Comparison of ENCODE assay signal across 11 cellular contexts in genomic region chr7:84647797-84648762, GRCh38.
A peak's percentile ranks its signal among the peaks of the same experiment; 100 is the strongest.
DNase-seq lines count a peak whose midpoint lies in the region; ATAC-seq, FAIRE-seq and TF ChIP-seq lines count a peak whose summit lies in the region.
"Had no signal": no experiment of that assay in that cellular context is flagged by ENCODE, and none has a peak within 500 bp of the region (broad histone marks: within the 10 kb centered on the region; RNA-seq: fewer than 3 reads in every experiment).

No MANE protein-coding gene starts in this region.

- in situ Hi-C loops in K562 (cut with MboI) = no loop called here

- CTCF ChIA-PET in A549 (lab: Yijun Ruan, JAX) (interaction anchor here (1.7 kb wide), 1 partner anchor 11 kb away, joined by 5 read pairs; no protein-coding TSS in a partner anchor), K562 (lab: Yijun Ruan, JAX; ENCODE audit: low intra/inter-chr PET ratio) (no interaction called here), WTC11 (lab: Charles Lee) (interaction anchor here (0.6 to 1.3 kb wide), 3 partner anchors 10 to 701 kb away, joined by 3 to 6 read pairs (median 5); no protein-coding TSS in a partner anchor)
- CTCF ChIA-PET in activated CD4-positive, alpha-beta T cell treated with anti-CD3 and anti-CD28 coated beads, Interleukin-2, amount 10 ng/mL, durations not matched to agents 7 days and 5 days (lab: Charles Lee) = no interaction called here

- FAIRE-seq in A549 (lab: Jason Lieb, UNC) = no peak
- no peak for FAIRE-seq in K562 (lab: Jason Lieb, UNC)
- FAIRE-seq: H1 had no signal

- TF ChIP-seq RAD21 in A549 (conservative IDR thresholded peaks at IDR 0.05 in 1 of 2, IDR thresholded peaks at IDR 0.05 in 1 of 2) = no peak
- TF ChIP-seq RAD21 in K562 (CRISPR knock-in tag; conservative IDR thresholded peaks at IDR 0.05 in 1 of 2, IDR thresholded peaks at IDR 0.05 in 1 of 2) = no peak

- BruUV-seq in K562 (replicated peaks; lab: Mats Ljungman, UMichigan) = no TSS peak

- no peak overlapping the region for H3K27ac ChIP-seq in A549
- H3K27ac ChIP-seq in K562 (ENCODE audit: extremely low read depth, low read depth, low read length) = no peak overlapping the region

- H3K27me3 ChIP-seq in K562 (ENCODE audit: control insufficient read depth in 2 of 2, insufficient read depth in 2 of 2, low read length in 2 of 2) = no peaks in the 10 kb centered on the region
- H3K27me3 ChIP-seq: BE2C had no signal

- no peak overlapping the region for H3K27ac Mint-ChIP-seq in activated CD4-positive, alpha-beta T cell treated with anti-CD3 and anti-CD28 coated beads, Interleukin-2, amount 10 ng/mL, durations not matched to agents 7 days and 5 days
- H3K27ac Mint-ChIP-seq in WTC11 = no peak overlapping the region

- H3K9me3 ChIP-seq in A549 (no peaks in the 10 kb centered on the region), K562 (replicated peaks; ENCODE audit: control insufficient read depth, insufficient read depth, low read depth, low read length) (no peaks in the 10 kb centered on the region)
- H3K9me3 ChIP-seq: BE2C had no signal

- H3K36me3 ChIP-seq in K562 (ENCODE audit: control insufficient read depth, insufficient read depth, low read length) = no peaks in the 10 kb centered on the region
- H3K36me3 ChIP-seq: BE2C had no signal

- no peak overlapping the region for H2AFZ ChIP-seq in K562 (ENCODE audit: low read depth, low read length)

- H3K4me1 Mint-ChIP-seq in activated CD4-positive, alpha-beta T cell treated with anti-CD3 and anti-CD28 coated beads, Interleukin-2, amount 10 ng/mL, durations not matched to agents 7 days and 5 days = no peaks in the 10 kb centered on the region
- H3K4me1 Mint-ChIP-seq in WTC11 = peaks cover 6% of the 10 kb centered on the region
- no peaks in the 10 kb centered on the region for H3K4me1 Mint-ChIP-seq in activated T-cell treated with anti-CD3 and anti-CD28 coated beads, Interleukin-2, amount 50 U/mL, for 4 hours (ENCODE audit: low read depth)

- no peaks in the 10 kb centered on the region for H3K9me3 Mint-ChIP-seq in activated CD4-positive, alpha-beta T cell treated with anti-CD3 and anti-CD28 coated beads, Interleukin-2, amount 10 ng/mL, durations not matched to agents 7 days and 5 days
- no peaks in the 10 kb centered on the region for H3K9me3 Mint-ChIP-seq in WTC11
- H3K9me3 Mint-ChIP-seq in activated T-cell treated with anti-CD3 and anti-CD28 coated beads, Interleukin-2, amount 50 U/mL, for 4 hours = no peaks in the 10 kb centered on the region

- H3K27me3 Mint-ChIP-seq in activated CD4-positive, alpha-beta T cell treated with anti-CD3 and anti-CD28 coated beads, Interleukin-2, amount 10 ng/mL, durations not matched to agents 7 days and 5 days = no peaks in the 10 kb centered on the region
- H3K27me3 Mint-ChIP-seq in WTC11 (ENCODE audit: low read depth) = no peaks in the 10 kb centered on the region
- no peaks in the 10 kb centered on the region for H3K27me3 Mint-ChIP-seq in activated T-cell treated with anti-CD3 and anti-CD28 coated beads, Interleukin-2, amount 50 U/mL, for 4 hours (ENCODE audit: low read depth)

- H3K9ac ChIP-seq in K562 (ENCODE audit: insufficient read depth in 1 of 2, low read depth in 2 of 2, low read length in 2 of 2) = no peak overlapping the region

- TF ChIP-seq EP300 in A549 (IDR thresholded peaks at IDR 0.05) (no peak), K562 (IDR thresholded peaks at IDR 0.05; ENCODE audit: low read length) (no peak)

- H3K36me3 Mint-ChIP-seq in activated CD4-positive, alpha-beta T cell treated with anti-CD3 and anti-CD28 coated beads, Interleukin-2, amount 10 ng/mL, durations not matched to agents 7 days and 5 days (ENCODE audit: low read depth) = no peaks in the 10 kb centered on the region
- no peaks in the 10 kb centered on the region for H3K36me3 Mint-ChIP-seq in WTC11
- no peaks in the 10 kb centered on the region for H3K36me3 Mint-ChIP-seq in activated T-cell treated with anti-CD3 and anti-CD28 coated beads, Interleukin-2, amount 50 U/mL, for 4 hours (ENCODE audit: insufficient read depth)

- TF ChIP-seq POLR2A in A549 (IDR thresholded peaks at IDR 0.05; ENCODE audit: low read length) (no peak), K562 (conservative IDR thresholded peaks at IDR 0.05) (no peak)

- no peaks in the 10 kb centered on the region for H3K79me2 ChIP-seq in K562 (ENCODE audit: control insufficient read depth, insufficient read depth, low read length)

- ATAC-seq in A549 = peak in 1 of 2 experiments; percentile 43; a peak in 2 of 6 replicates
- no peak for ATAC-seq in K562
- no peak for ATAC-seq in WTC11
- ATAC-seq in activated T-cell treated with anti-CD3 and anti-CD28 coated beads, Interleukin-2, amount 50 U/mL, for 4 hours = no peak

- POLR2A ChIA-PET in A549 (lab: Yijun Ruan, JAX) (no interaction called here), K562 (lab: Yijun Ruan, JAX) (interaction anchor here (1.1 to 1.5 kb wide), 3 partner anchors 9 to 13 kb away, joined by 3 read pairs; no protein-coding TSS in a partner anchor), WTC11 (lab: Charles Lee) (interaction anchor here (0.6 kb wide), 1 partner anchor 453 kb away, joined by 3 read pairs; the partner anchor contains the start of gene SEMA3A)
- POLR2A ChIA-PET in activated CD4-positive, alpha-beta T cell treated with anti-CD3 and anti-CD28 coated beads, Interleukin-2, amount 10 ng/mL, durations not matched to agents 7 days and 5 days (lab: Charles Lee) = no interaction called here

- no peak for TF ChIP-seq CTCF in A549 (IDR thresholded peaks at IDR 0.05)
- no peak for TF ChIP-seq CTCF in HFF-Myc (IDR thresholded peaks at IDR 0.05; ENCODE audit: low read depth, low read length, missing control alignments)
- no peak for TF ChIP-seq CTCF in K562 (IDR thresholded peaks at IDR 0.05 in 2 of 3, conservative IDR thresholded peaks at IDR 0.05 in 1 of 3; ENCODE audit: insufficient read depth in 2 of 3, low read depth in 1 of 3, low read length in 3 of 3)
- TF ChIP-seq CTCF in WTC11 (IDR thresholded peaks at IDR 0.05) = no peak

- H3K4me1 ChIP-seq in A549 (peaks cover 11% of the 10 kb centered on the region), K562 (replicated peaks in 1 of 2; ENCODE audit: control insufficient read depth in 2 of 2, insufficient read depth in 2 of 2, low read length in 2 of 2) (no peaks in the 10 kb centered on the region)

- intact Hi-C loops in K562 (cut with micrococcal nuclease) = no loop called here

- no peak overlapping the region for H3K4me3 Mint-ChIP-seq in activated CD4-positive, alpha-beta T cell treated with anti-CD3 and anti-CD28 coated beads, Interleukin-2, amount 10 ng/mL, durations not matched to agents 7 days and 5 days
- H3K4me3 Mint-ChIP-seq in WTC11 = no peak overlapping the region
- H3K4me3 Mint-ChIP-seq in activated T-cell treated with anti-CD3 and anti-CD28 coated beads, Interleukin-2, amount 50 U/mL, for 4 hours = no peak overlapping the region

- DNase-seq in A549 (ENCODE audit: low read depth in 1 of 2, low spot score in 1 of 2) = no peak
- peak; percentile 42 for DNase-seq in HFF-Myc (ENCODE audit: extremely low read depth, low read depth)
- no peak for DNase-seq in K562 (ENCODE audit: extremely low read depth in 1 of 4, low spot score in 3 of 4)
- peak; percentile 11 for DNase-seq in left kidney (ENCODE audit: low read depth, low spot score)
- no peak for DNase-seq in activated CD4-positive, alpha-beta T cell treated with anti-CD3 and anti-CD28 coated beads, Interleukin-2, amount 10 ng/mL, durations not matched to agents 7 days and 5 days
- no peak for DNase-seq in WTC11 (ENCODE audit: low spot score)
- DNase-seq in activated T-cell treated with anti-CD3 and anti-CD28 coated beads, Interleukin-2, amount 50 U/mL, for 4 hours = no peak
- no peak for DNase-seq in middle frontal gyrus (ENCODE audit: extremely low spot score, low spot score)
- DNase-seq: BE2C; stimulated activated CD4-positive, alpha-beta T cell treated with anti-CD3 and anti-CD28 coated beads, Interleukin-12 subunit alpha, Interleukin-12 subunit beta, amount 100 ng/mL, for 4 hours had no signal

- peak overlapping the region; percentile 37; the same call in 2 of the 3 replicates for H3K4me2 ChIP-seq in A549
- H3K4me2 ChIP-seq in K562 (ENCODE audit: insufficient read depth, low read length) = no peak overlapping the region

- no peaks in the 10 kb centered on the region for H3K9me1 ChIP-seq in K562 (ENCODE audit: control insufficient read depth, insufficient read depth, low read length)

- H4K20me1 ChIP-seq in K562 (replicated peaks; ENCODE audit: control insufficient read depth, insufficient read depth, low read length) = no peaks in the 10 kb centered on the region

- 70% methylated on average over 2 of the region's 2 CpGs for WGBS in A549 (ENCODE audit: missing lambda C conversion rate)
- 35% methylated on average over 2 of the region's 2 CpGs for WGBS in K562 (ENCODE audit: insufficient coverage, low coverage, missing lambda C conversion rate)

- H3K4me3 ChIP-seq in A549 (no peak overlapping the region), HFF-Myc (replicated peaks; ENCODE audit: low read depth, low read length) (no peak overlapping the region), K562 (no peak overlapping the region)

TF ChIP-seq in A549, 52 proteins besides CTCF, POLR2A, EP300 and RAD21:
- peak; percentile 69 for TF ChIP-seq MAFK (IDR thresholded peaks at IDR 0.05; ENCODE audit: partially characterized antibody)
- TF ChIP-seq EHF (CRISPR knock-in tag; IDR thresholded peaks at IDR 0.05) = no peak
TF ChIP-seq in A549: peak in this region for 1.

TF ChIP-seq in K562, 482 proteins besides CTCF, POLR2A, EP300 and RAD21 (continues in another document):
- peak; percentile 64 for TF ChIP-seq ZNF316 (IDR thresholded peaks at IDR 0.05)
- no peak for TF ChIP-seq ZNF263 (CRISPR knock-in tag; IDR thresholded peaks at IDR 0.05; ENCODE audit: borderline replicate concordance)
- TF ChIP-seq CEBPG (CRISPR knock-in tag; IDR thresholded peaks at IDR 0.05) = no peak
- TF ChIP-seq CEBPG (tag; conservative IDR thresholded peaks at IDR 0.05 in 1 of 2, IDR thresholded peaks at IDR 0.05 in 1 of 2) = no peak
- no peak for TF ChIP-seq TARDBP (IDR thresholded peaks at IDR 0.05)
- no peak for TF ChIP-seq NEUROD1 (IDR thresholded peaks at IDR 0.05; ENCODE audit: borderline replicate concordance, low read depth, low read length, partially characterized antibody)
- no peak for TF ChIP-seq MBD2 (IDR thresholded peaks at IDR 0.05; ENCODE audit: borderline replicate concordance, low read depth)
- no peak for TF ChIP-seq TEAD1 (CRISPR knock-in tag; IDR thresholded peaks at IDR 0.05)

TF ChIP-seq in WTC11, 78 proteins besides CTCF, POLR2A, EP300 and RAD21 (continues in another document):
- TF ChIP-seq, protein P1, sequence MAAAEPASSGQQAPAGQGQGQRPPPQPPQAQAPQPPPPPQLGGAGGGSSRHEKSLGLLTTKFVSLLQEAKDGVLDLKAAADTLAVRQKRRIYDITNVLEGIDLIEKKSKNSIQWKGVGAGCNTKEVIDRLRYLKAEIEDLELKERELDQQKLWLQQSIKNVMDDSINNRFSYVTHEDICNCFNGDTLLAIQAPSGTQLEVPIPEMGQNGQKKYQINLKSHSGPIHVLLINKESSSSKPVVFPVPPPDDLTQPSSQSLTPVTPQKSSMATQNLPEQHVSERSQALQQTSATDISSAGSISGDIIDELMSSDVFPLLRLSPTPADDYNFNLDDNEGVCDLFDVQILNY (CRISPR knock-in tag; IDR thresholded peaks at IDR 0.05) = no peak
- TF ChIP-seq, protein P2, sequence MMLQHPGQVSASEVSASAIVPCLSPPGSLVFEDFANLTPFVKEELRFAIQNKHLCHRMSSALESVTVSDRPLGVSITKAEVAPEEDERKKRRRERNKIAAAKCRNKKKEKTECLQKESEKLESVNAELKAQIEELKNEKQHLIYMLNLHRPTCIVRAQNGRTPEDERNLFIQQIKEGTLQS (CRISPR knock-in tag; conservative IDR thresholded peaks at IDR 0.05) = no peak

Comparison
In these comparisons a context has a peak if more than half of its experiments do, and no peak if none do; other contexts are left out.
1. DNase-seq: peak in HFF-Myc (single experiment) and left kidney (single experiment); none in A549 (0 of 2), K562 (0 of 4), activated CD4-positive, alpha-beta T cell treated with anti-CD3 and anti-CD28 coated beads, Interleukin-2, amount 10 ng/mL, durations not matched to agents 7 days and 5 days (single experiment), WTC11 (single experiment), activated T-cell treated with anti-CD3 and anti-CD28 coated beads, Interleukin-2, amount 50 U/mL, for 4 hours (single experiment) and middle frontal gyrus (single experiment).
2. CTCF ChIA-PET loops: an anchor here in A549 (1.7 kb wide) and WTC11 (0.6 to 1.3 kb wide); none called in K562 and activated CD4-positive, alpha-beta T cell treated with anti-CD3 and anti-CD28 coated beads, Interleukin-2, amount 10 ng/mL, durations not matched to agents 7 days and 5 days.
3. POLR2A ChIA-PET loops: an anchor here in K562 (1.1 to 1.5 kb wide) and WTC11 (0.6 kb wide); none called in A549 and activated CD4-positive, alpha-beta T cell treated with anti-CD3 and anti-CD28 coated beads, Interleukin-2, amount 10 ng/mL, durations not matched to agents 7 days and 5 days.